In the genomic region with DNA sequence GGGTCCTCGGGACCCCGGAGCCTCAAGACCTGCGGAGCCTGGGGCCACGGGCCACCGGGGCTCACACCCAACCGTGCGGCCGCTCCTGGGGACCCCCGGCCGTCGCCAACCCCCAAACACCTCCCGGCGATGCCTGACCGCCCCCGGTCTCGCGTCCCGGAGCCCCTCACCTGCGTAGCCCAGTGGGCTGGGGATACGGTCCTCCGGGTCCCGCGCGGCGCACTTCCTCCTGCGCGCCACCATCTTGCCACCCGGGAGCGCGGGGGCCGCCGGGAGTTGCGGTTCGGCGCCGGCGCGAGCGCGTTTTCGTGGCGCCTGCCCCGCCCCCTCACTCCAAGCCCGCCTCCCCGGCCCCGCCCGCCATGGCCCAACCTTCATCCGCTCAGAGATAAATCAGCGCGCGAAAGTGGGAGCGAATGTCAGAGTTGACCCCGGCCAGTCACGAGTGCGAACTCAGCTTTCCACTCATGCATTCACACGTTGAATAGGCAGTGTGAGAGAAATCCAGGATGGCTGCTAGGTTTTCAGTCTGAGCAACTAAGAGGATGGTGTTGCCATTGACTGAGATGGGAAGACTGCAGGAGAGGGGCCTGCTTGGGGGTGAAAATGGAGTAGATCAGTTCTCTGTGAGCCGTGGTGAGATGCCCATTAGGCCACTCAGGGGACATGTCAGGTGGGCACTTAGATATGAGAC, we compare ENCODE assay signal across 8 cellular contexts. TPM values are rescaled to one million over a fixed set of nuclear protein-coding genes. Genes with fewer than 3 reads are reported as not detected.
DNase-seq lines count a peak whose midpoint lies in the region; ATAC-seq and TF ChIP-seq lines count a peak whose summit lies in the region.

A gene with protein sequence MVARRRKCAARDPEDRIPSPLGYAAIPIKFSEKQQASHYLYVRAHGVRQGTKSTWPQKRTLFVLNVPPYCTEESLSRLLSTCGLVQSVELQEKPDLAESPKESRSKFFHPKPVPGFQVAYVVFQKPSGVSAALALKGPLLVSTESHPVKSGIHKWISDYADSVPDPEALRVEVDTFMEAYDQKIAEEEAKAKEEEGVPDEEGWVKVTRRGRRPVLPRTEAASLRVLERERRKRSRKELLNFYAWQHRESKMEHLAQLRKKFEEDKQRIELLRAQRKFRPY (minus strand): TSS at position 253 of the 694 bp plus-strand sequence. CDS start 10 bp downstream, at position 243.

- peak; percentile 68 for ATAC-seq in GM18907 (IDR thresholded peaks at IDR 0.05; ENCODE audit: unreplicated experiment)
- peak; percentile 80 for ATAC-seq in HG03354 (IDR thresholded peaks at IDR 0.05; ENCODE audit: poor library complexity, severe bottlenecking, unreplicated experiment)

- peak within 1 kb of the TSS; percentile 94 for H3K4me2 ChIP-seq in OCI-LY1 (ENCODE audit: low read length)

- H3K79me2 ChIP-seq in OCI-LY1 (ENCODE audit: insufficient read depth, low read length): peaks cover 10% of the 10 kb centered on the region

- no peaks in the 10 kb centered on the region for H3F3A ChIP-seq in OCI-LY1 (ENCODE audit: insufficient read depth, low read length)

- H3K9me2 ChIP-seq in OCI-LY1 (ENCODE audit: low read depth, low read length): no peaks in the 10 kb centered on the region

- peak within 1 kb of the TSS; percentile 97 for H3K9ac ChIP-seq in OCI-LY1 (ENCODE audit: low read length)

- H3K4me1 ChIP-seq in OCI-LY1 (ENCODE audit: insufficient read depth, low read length, severe bottlenecking) (peaks cover 12% of the 10 kb centered on the region), mononuclear cell (ENCODE audit: insufficient read depth, low read length) (peaks cover 9% of the 10 kb centered on the region)

- H3K27me3 ChIP-seq in OCI-LY1 (ENCODE audit: insufficient read depth, low read length) (no peaks in the 10 kb centered on the region), mononuclear cell (ENCODE audit: insufficient read depth, low read length) (no peaks in the 10 kb centered on the region)

- H3K27ac ChIP-seq in OCI-LY1 (ENCODE audit: low read depth, low read length, poor library complexity, severe bottlenecking): no peak within 1 kb of the TSS

- H3K9me3 ChIP-seq in OCI-LY1 (ENCODE audit: low read length) (no peaks in the 10 kb centered on the region), mononuclear cell (ENCODE audit: low read depth, low read length) (no peaks in the 10 kb centered on the region)

- H3K4me3 ChIP-seq in OCI-LY1 (ENCODE audit: low read depth, low read length, poor library complexity, severe bottlenecking): peak within 1 kb of the TSS; percentile 93
- H3K4me3 ChIP-seq in epithelial cell of esophagus (ENCODE audit: low read length): peak within 1 kb of the TSS; percentile 72
- H3K4me3 ChIP-seq in mononuclear cell (ENCODE audit: low read length): peak within 1 kb of the TSS; percentile 64

- peak; percentile 92 for DNase-seq in AG20443 (ENCODE audit: low spot score)
- peak; percentile 78 for DNase-seq in activated T-cell treated with anti-CD3 and anti-CD28 coated beads for 24 hours (ENCODE audit: low read depth)
- peak; percentile 87 for DNase-seq in epithelial cell of esophagus (ENCODE audit: low read depth)
- peak; percentile 62 to 72 for DNase-seq in stimulated activated CD8-positive, alpha-beta memory T cell treated with anti-CD3 and anti-CD28 coated beads, Interleukin-2, amount 100 ng/mL, for 1 hour (ENCODE audit: low read depth in 2 of 2)

- H3K36me3 ChIP-seq in OCI-LY1 (ENCODE audit: insufficient read depth, low read length): peaks cover 29% of the 10 kb centered on the region

- H2AFZ ChIP-seq in OCI-LY1 (ENCODE audit: low read length): no peak within 1 kb of the TSS

- TF ChIP-seq CTCF in OCI-LY1 (IDR thresholded peaks at IDR 0.05; ENCODE audit: low read length) (no peak), epithelial cell of esophagus (IDR thresholded peaks at IDR 0.05; ENCODE audit: insufficient read depth, low read depth, low read length, missing control alignments) (no peak)

- no peaks in the 10 kb centered on the region for H4K20me1 ChIP-seq in OCI-LY1 (ENCODE audit: insufficient read depth, low read length)

RNA-seq across cellular contexts. Expression of the gene that starts here (rescaled TPM):
- 50.3 TPM for total RNA-seq in mononuclear cell
